1 cellular context compared by ENCODE assay signal in the genomic region with DNA sequence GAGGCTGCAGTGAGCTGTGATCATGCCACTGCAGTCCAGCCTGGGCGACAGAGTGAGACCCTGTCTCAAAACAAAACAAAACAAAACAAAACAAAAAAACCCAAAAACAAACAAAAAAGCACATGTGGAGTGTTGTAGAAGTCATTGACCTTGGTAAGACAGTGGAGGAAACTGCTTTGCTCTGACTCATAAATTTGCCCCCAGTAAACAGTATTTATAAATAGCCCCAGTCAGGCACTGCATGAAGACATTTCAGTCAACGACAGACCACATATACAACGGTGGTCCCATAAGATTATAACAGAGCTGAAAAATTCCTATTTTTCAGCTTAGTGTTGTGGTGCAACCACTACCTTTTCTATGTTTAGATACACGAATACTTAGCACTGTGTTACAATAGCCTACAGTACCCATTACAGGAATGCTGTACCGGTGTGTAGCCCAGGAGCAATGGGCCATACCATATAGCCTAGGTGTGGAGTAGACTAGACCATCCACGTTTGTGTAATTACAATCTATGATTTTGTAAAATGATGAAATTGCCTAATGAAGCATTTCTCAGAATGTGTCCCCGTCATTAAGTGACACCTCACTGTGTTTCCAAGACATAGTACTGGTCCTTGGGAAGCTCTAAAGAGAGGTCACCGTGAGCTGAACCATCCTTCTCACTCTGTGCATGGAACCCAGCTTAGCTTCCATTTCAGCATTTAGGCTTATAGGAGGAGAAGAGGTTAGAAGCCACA.
TF ChIP-seq lines count a peak whose summit lies in the region.

No MANE protein-coding gene starts in this region.

TF ChIP-seq in HepG2, 621 proteins besides CTCF, POLR2A, EP300 and RAD21:
- TF ChIP-seq ZNF121 (CRISPR knock-in tag; IDR thresholded peaks at IDR 0.05): no peak
- TF ChIP-seq FOSL2 (CRISPR knock-in tag; IDR thresholded peaks at IDR 0.05): peak; percentile 20; the same call in 1 of the 2 replicates
- TF ChIP-seq MXD4 (CRISPR knock-in tag; IDR thresholded peaks at IDR 0.05): no peak
- no peak for TF ChIP-seq ZBTB26 (CRISPR knock-in tag; IDR thresholded peaks at IDR 0.05; ENCODE audit: borderline replicate concordance)
- TF ChIP-seq ZNF296 (CRISPR knock-in tag; conservative IDR thresholded peaks at IDR 0.05): no peak
- no peak for TF ChIP-seq SALL2 (CRISPR knock-in tag; IDR thresholded peaks at IDR 0.05)
- no peak for TF ChIP-seq FOXP1 (IDR thresholded peaks at IDR 0.05)
- peak; percentile 48; the same call in 1 of the 2 replicates for TF ChIP-seq FOXP1 (CRISPR knock-in tag; IDR thresholded peaks at IDR 0.05)
- TF ChIP-seq, protein P1, sequence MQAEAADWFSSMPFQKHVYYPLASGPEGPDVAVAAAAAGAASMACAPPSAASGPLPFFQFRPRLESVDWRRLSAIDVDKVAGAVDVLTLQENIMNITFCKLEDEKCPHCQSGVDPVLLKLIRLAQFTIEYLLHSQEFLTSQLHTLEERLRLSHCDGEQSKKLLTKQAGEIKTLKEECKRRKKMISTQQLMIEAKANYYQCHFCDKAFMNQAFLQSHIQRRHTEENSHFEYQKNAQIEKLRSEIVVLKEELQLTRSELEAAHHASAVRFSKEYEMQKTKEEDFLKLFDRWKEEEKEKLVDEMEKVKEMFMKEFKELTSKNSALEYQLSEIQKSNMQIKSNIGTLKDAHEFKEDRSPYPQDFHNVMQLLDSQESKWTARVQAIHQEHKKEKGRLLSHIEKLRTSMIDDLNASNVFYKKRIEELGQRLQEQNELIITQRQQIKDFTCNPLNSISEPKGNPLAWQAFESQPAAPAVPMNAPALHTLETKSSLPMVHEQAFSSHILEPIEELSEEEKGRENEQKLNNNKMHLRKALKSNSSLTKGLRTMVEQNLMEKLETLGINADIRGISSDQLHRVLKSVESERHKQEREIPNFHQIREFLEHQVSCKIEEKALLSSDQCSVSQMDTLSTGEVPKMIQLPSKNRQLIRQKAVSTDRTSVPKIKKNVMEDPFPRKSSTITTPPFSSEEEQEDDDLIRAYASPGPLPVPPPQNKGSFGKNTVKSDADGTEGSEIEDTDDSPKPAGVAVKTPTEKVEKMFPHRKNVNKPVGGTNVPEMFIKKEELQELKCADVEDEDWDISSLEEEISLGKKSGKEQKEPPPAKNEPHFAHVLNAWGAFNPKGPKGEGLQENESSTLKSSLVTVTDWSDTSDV (CRISPR knock-in tag; IDR thresholded peaks at IDR 0.05): no peak
- TF ChIP-seq POLR2G (IDR thresholded peaks at IDR 0.05; ENCODE audit: low read depth, low read length): no peak
- TF ChIP-seq GZF1 (CRISPR knock-in tag; IDR thresholded peaks at IDR 0.05): no peak
- no peak for TF ChIP-seq ZNF235 (CRISPR knock-in tag; IDR thresholded peaks at IDR 0.05; ENCODE audit: borderline replicate concordance)
- no peak for TF ChIP-seq EHMT2 (IDR thresholded peaks at IDR 0.05; ENCODE audit: borderline replicate concordance, low read depth, low read length)
- no peak for TF ChIP-seq ZNF83 (CRISPR knock-in tag; IDR thresholded peaks at IDR 0.05; ENCODE audit: borderline replicate concordance)
- no peak for TF ChIP-seq PAF1 (CRISPR knock-in tag; IDR thresholded peaks at IDR 0.05)
- TF ChIP-seq ZNF713 (CRISPR knock-in tag; IDR thresholded peaks at IDR 0.05): no peak
- TF ChIP-seq, protein P2, sequence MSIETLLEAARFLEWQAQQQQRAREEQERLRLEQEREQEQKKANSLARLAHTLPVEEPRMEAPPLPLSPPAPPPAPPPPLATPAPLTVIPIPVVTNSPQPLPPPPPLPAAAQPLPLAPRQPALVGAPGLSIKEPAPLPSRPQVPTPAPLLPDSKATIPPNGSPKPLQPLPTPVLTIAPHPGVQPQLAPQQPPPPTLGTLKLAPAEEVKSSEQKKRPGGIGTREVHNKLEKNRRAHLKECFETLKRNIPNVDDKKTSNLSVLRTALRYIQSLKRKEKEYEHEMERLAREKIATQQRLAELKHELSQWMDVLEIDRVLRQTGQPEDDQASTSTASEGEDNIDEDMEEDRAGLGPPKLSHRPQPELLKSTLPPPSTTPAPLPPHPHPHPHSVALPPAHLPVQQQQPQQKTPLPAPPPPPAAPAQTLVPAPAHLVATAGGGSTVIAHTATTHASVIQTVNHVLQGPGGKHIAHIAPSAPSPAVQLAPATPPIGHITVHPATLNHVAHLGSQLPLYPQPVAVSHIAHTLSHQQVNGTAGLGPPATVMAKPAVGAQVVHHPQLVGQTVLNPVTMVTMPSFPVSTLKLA (IDR thresholded peaks at IDR 0.05): peak; percentile 35; the same call in 1 of the 2 replicates
- no peak for TF ChIP-seq ZFP91 (CRISPR knock-in tag; IDR thresholded peaks at IDR 0.05; ENCODE audit: borderline replicate concordance)
- TF ChIP-seq, protein P3, sequence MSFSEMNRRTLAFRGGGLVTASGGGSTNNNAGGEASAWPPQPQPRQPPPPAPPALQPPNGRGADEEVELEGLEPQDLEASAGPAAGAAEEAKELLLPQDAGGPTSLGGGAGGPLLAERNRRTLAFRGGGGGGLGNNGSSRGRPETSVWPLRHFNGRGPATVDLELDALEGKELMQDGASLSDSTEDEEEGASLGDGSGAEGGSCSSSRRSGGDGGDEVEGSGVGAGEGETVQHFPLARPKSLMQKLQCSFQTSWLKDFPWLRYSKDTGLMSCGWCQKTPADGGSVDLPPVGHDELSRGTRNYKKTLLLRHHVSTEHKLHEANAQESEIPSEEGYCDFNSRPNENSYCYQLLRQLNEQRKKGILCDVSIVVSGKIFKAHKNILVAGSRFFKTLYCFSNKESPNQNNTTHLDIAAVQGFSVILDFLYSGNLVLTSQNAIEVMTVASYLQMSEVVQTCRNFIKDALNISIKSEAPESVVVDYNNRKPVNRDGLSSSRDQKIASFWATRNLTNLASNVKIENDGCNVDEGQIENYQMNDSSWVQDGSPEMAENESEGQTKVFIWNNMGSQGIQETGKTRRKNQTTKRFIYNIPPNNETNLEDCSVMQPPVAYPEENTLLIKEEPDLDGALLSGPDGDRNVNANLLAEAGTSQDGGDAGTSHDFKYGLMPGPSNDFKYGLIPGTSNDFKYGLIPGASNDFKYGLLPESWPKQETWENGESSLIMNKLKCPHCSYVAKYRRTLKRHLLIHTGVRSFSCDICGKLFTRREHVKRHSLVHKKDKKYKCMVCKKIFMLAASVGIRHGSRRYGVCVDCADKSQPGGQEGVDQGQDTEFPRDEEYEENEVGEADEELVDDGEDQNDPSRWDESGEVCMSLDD (CRISPR knock-in tag; IDR thresholded peaks at IDR 0.05; ENCODE audit: borderline replicate concordance): no peak
- TF ChIP-seq, protein P4, sequence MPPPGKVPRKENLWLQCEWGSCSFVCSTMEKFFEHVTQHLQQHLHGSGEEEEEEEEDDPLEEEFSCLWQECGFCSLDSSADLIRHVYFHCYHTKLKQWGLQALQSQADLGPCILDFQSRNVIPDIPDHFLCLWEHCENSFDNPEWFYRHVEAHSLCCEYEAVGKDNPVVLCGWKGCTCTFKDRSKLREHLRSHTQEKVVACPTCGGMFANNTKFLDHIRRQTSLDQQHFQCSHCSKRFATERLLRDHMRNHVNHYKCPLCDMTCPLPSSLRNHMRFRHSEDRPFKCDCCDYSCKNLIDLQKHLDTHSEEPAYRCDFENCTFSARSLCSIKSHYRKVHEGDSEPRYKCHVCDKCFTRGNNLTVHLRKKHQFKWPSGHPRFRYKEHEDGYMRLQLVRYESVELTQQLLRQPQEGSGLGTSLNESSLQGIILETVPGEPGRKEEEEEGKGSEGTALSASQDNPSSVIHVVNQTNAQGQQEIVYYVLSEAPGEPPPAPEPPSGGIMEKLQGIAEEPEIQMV (CRISPR knock-in tag; IDR thresholded peaks at IDR 0.05; ENCODE audit: low read depth): no peak
- TF ChIP-seq, protein P5, sequence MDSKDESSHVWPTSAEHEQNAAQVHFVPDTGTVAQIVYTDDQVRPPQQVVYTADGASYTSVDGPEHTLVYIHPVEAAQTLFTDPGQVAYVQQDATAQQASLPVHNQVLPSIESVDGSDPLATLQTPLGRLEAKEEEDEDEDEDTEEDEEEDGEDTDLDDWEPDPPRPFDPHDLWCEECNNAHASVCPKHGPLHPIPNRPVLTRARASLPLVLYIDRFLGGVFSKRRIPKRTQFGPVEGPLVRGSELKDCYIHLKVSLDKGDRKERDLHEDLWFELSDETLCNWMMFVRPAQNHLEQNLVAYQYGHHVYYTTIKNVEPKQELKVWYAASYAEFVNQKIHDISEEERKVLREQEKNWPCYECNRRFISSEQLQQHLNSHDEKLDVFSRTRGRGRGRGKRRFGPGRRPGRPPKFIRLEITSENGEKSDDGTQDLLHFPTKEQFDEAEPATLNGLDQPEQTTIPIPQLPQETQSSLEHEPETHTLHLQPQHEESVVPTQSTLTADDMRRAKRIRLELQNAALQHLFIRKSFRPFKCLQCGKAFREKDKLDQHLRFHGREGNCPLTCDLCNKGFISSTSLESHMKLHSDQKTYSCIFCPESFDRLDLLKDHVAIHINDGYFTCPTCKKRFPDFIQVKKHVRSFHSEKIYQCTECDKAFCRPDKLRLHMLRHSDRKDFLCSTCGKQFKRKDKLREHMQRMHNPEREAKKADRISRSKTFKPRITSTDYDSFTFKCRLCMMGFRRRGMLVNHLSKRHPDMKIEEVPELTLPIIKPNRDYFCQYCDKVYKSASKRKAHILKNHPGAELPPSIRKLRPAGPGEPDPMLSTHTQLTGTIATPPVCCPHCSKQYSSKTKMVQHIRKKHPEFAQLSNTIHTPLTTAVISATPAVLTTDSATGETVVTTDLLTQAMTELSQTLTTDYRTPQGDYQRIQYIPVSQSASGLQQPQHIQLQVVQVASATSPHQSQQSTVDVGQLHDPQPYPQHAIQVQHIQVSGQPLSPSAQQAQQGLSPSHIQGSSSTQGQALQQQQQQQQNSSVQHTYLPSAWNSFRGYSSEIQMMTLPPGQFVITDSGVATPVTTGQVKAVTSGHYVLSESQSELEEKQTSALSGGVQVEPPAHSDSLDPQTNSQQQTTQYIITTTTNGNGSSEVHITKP (CRISPR knock-in tag; IDR thresholded peaks at IDR 0.05; ENCODE audit: low read depth): peak; percentile 48; the same call in 1 of the 2 replicates
TF ChIP-seq in HepG2: peak in this region for 4.
